Comparison of ENCODE assay signal across 1 cellular context in the genomic region with DNA sequence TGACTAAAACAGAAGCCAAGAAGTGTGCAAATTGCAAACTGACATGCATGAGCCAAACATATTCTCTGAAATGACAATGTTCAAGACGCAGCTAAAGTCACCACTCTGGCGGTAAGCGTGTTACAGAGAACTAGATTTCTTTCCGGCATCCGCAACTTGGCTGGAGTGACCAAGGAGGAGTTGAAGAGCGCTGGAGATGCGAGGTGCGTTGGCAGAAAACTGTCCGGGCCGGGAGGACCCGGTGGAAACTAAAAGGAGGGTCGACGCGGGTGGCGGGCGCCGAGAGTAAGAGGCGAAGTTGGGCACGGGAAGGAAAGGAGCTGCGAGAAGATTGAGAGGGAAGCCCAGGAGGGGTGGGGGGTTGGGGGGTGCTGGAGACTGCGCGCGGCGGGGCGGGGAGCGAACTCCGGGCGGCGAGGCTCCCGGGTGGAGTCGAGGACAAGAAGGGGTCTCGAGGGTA.
TF ChIP-seq lines count a peak whose summit lies in the region.

No MANE protein-coding gene starts in this region.

TF ChIP-seq in SK-N-SH treated with all-trans-retinoic acid at 6 μM for 48 hours, 23 proteins besides CTCF, POLR2A, EP300 and RAD21 (continued from another document):
- no peak for TF ChIP-seq CSDC2 (CRISPR knock-in tag; IDR thresholded peaks at IDR 0.05)
- no peak for TF ChIP-seq BACH2 (CRISPR knock-in tag; IDR thresholded peaks at IDR 0.05; ENCODE audit: borderline replicate concordance)
- no peak for TF ChIP-seq SNAI2 (CRISPR knock-in tag; IDR thresholded peaks at IDR 0.05)
- no peak for TF ChIP-seq ZNF70 (CRISPR knock-in tag; IDR thresholded peaks at IDR 0.05)
- TF ChIP-seq RARB (CRISPR knock-in tag; IDR thresholded peaks at IDR 0.05) = no peak
- TF ChIP-seq, protein P1, sequence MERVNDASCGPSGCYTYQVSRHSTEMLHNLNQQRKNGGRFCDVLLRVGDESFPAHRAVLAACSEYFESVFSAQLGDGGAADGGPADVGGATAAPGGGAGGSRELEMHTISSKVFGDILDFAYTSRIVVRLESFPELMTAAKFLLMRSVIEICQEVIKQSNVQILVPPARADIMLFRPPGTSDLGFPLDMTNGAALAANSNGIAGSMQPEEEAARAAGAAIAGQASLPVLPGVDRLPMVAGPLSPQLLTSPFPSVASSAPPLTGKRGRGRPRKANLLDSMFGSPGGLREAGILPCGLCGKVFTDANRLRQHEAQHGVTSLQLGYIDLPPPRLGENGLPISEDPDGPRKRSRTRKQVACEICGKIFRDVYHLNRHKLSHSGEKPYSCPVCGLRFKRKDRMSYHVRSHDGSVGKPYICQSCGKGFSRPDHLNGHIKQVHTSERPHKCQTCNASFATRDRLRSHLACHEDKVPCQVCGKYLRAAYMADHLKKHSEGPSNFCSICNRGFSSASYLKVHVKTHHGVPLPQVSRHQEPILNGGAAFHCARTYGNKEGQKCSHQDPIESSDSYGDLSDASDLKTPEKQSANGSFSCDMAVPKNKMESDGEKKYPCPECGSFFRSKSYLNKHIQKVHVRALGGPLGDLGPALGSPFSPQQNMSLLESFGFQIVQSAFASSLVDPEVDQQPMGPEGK (CRISPR knock-in tag; IDR thresholded peaks at IDR 0.05; ENCODE audit: borderline replicate concordance) = no peak
- TF ChIP-seq ZNF8 (CRISPR knock-in tag; IDR thresholded peaks at IDR 0.05) = no peak
- TF ChIP-seq TOX (CRISPR knock-in tag; IDR thresholded peaks at IDR 0.05; ENCODE audit: borderline replicate concordance) = no peak
